9 cellular contexts compared by ENCODE assay signal in the genomic region with DNA sequence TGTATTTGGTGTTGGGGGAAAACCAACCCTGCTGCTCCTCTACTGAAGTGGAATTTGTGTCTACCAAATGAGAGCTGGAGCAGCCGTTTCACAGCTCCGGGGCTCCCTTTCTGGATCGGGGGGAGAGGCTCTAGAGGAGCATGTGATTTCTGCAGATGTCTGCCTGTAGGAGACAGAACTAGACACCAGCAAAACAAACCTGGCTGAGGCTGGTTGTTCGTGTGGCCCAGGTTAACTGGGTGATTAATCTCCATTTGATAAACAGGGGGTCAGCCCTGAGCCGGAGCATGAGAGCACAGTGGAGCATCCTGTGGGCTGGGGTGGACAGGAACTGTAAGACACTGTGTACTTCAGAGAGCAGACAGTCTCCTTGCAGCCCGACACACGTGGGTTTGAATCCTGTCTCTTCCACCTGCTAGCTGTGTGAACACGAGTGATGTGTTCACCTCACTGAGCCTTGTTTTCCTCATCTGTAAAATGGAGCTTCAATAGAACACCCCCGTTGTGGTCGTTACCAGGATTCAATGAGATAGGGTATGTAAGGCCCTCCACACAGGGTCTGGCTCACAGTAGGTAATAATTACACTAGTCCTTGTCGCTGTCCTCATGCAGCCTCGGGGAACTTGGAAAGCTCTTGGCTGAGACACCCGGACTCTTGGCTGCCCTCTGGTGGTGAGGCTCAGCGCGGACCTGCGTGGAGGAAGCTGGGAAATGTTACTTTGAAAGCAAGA. TPM values are rescaled to one million over a fixed set of nuclear protein-coding genes. Genes with fewer than 3 reads are reported as not detected.
DNase-seq lines count a peak whose midpoint lies in the region; ATAC-seq, FAIRE-seq and TF ChIP-seq lines count a peak whose summit lies in the region.
"Had no signal": no experiment of that assay in that cellular context is flagged by ENCODE, and none has a peak within 500 bp of the region (broad histone marks: within the 10 kb centered on the region; RNA-seq: fewer than 3 reads in every experiment).

No MANE protein-coding gene starts in this region.

- peak; percentile 53 for DNase-seq in ACHN
- DNase-seq in NCI-H1105 treated with DMSO at 0.1 percent for 48 hours (lab: John Stamatoyannopoulos, UW): peak; percentile 23
- DNase-seq in bronchial epithelial cell (ENCODE audit: low read depth): peak; percentile 46
- DNase-seq in kidney glomerular epithelial cell (lab: John Stamatoyannopoulos, UW): peak; percentile 38
- peak; percentile 75 for DNase-seq in stimulated activated CD4-positive, alpha-beta T cell treated with anti-CD3 and anti-CD28 coated beads, Interleukin-4, amount 100 ng/mL, for 24 hours
- no peak for DNase-seq in GF-D8 (lab: John Stamatoyannopoulos, UW)

- peak; percentile 43 for FAIRE-seq in bronchial epithelial cell (lab: Jason Lieb, UNC)

- peaks cover 3% of the 10 kb centered on the region for H3K27me3 ChIP-seq in bronchial epithelial cell (ENCODE audit: control insufficient read depth, insufficient read depth, low read length)

- in situ Hi-C loops in ACHN (cut with HindIII; ENCODE audit: low pct_ligation_motif_present, low pct_unique_long_range_greater_than_20kb, low sequenced_read_pairs): loop anchor here (25.0 kb wide), 1 partner anchor 171 kb away; no protein-coding TSS in a partner anchor

- H3K27ac ChIP-seq in VCaP: no peak overlapping the region

- no peak overlapping the region for H3K4me3 ChIP-seq in bronchial epithelial cell (ENCODE audit: low read depth, low read length)

- TF ChIP-seq CTCF in VCaP (conservative IDR thresholded peaks at IDR 0.05) (peak; percentile 97), bronchial epithelial cell (IDR thresholded peaks at IDR 0.05; ENCODE audit: insufficient read depth, low read length, severe bottlenecking) (peak; percentile 90)

- H3K36me3 ChIP-seq in bronchial epithelial cell (ENCODE audit: control insufficient read depth, insufficient read depth, low read length): no peaks in the 10 kb centered on the region

- peak; percentile 58 for ATAC-seq in GM18867 (IDR thresholded peaks at IDR 0.05; ENCODE audit: unreplicated experiment)

RNA-seq across cellular contexts. Expression of gene CXCL14, which starts 12.9 kb away (rescaled TPM):
- 0.26 and 1.3 TPM in 2 replicates for total RNA-seq in bronchial epithelial cell

RNA-seq across cellular contexts. Expression of gene NEUROG1, which starts 30.1 kb away (rescaled TPM):
- total RNA-seq in bronchial epithelial cell: not detected in 2 replicates
- total RNA-seq: skeletal muscle tissue had no signal
